Comparison of ENCODE assay signal across 19 cellular contexts in the genomic region with DNA sequence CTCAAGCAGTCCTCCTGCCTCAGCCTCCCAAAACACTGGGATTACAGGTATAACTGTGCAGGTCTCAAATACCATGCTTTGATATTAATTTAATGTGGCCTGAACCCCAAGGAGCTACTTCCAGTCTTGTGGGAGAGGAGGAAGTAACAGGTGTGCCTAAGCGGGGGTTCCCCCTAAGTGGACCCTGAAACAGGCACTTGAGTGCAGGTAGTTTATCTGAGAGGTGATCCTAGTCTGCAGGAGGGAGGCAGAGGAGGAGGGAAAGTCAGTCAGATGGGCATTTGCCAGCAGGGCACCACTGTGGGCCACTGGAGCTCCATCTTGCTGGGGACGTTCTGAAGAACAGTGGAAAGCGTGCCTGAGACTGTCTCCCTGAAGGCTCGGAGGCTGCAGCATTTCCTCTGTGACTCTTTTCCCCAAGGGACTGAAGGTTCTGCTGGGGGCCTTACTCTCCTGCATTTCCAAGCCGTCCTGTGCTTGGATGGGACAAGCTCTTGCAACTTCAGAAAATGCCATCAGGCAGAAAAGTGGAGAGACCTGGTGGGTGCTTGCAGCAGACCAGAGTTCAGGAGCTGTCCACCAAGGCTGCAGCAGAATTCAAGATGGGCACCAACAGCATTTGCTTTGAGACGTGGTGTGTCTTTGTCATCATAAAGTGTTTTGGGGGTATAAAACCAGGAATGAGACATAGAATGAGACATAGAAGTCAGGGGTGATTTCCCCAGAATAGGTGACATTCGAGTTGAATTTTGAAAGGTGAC. TPM values are rescaled to one million over a fixed set of nuclear protein-coding genes. Genes with fewer than 3 reads are reported as not detected.
DNase-seq lines count a peak whose midpoint lies in the region; TF ChIP-seq lines count a peak whose summit lies in the region.
"Had no signal": no experiment of that assay in that cellular context is flagged by ENCODE, and none has a peak within 500 bp of the region (broad histone marks: within the 10 kb centered on the region; RNA-seq: fewer than 3 reads in every experiment).

No MANE protein-coding gene starts in this region.

- H3K36me3 ChIP-seq in right atrium auricular region (no peaks in the 10 kb centered on the region), vagina (no peaks in the 10 kb centered on the region)

- DNase-seq in right atrium auricular region (ENCODE audit: low spot score) (peak; percentile 23), cardiac septum (ENCODE audit: low spot score) (no peak), vagina (ENCODE audit: extremely low spot score in 2 of 2) (peak; percentile 70 to 77), midbrain (lab: John Stamatoyannopoulos, UW) (no peak)
- no peak for DNase-seq in central memory CD4-positive, alpha-beta T cell
- DNase-seq: 8988T; ACHN; C1 segment of cervical spinal cord; Calu3; CD4-positive, alpha-beta memory T cell; COR-L47; DMS53; DMS79 treated with DMSO at 0.1 percent for 48 hours; GF-D8; H7; HCEC 1CT; HFFc6 had no signal

- no peak for TF ChIP-seq RAD21 in Ishikawa (IDR thresholded peaks at IDR 0.05; ENCODE audit: low read depth)

- H3K27ac ChIP-seq in right atrium auricular region (no peak overlapping the region), vagina (no peak overlapping the region)
- H3K27ac ChIP-seq: A549 had no signal

- intact Hi-C loops in cardiac septum (cut with DNase I), result no loop called here
- intact Hi-C loops in vagina (cut with DNase I), result no loop called here

- H3K4me1 ChIP-seq in right atrium auricular region (peaks cover 0 to 8% of the 10 kb centered on the region in 2 donors), vagina (peaks cover 2% of the 10 kb centered on the region)

- H3K4me3 ChIP-seq in right atrium auricular region (no peak overlapping the region), vagina (no peak overlapping the region)
- H3K4me3 ChIP-seq: A549 had no signal

- no peak for TF ChIP-seq EP300 in Ishikawa (IDR thresholded peaks at IDR 0.05; ENCODE audit: borderline replicate concordance)

- TF ChIP-seq CTCF in right atrium auricular region (IDR thresholded peaks at IDR 0.05), result no peak
- TF ChIP-seq CTCF in vagina (IDR thresholded peaks at IDR 0.05), result no peak

- TF ChIP-seq POLR2A in vagina (IDR thresholded peaks at IDR 0.05), result no peak

- H3K9me3 ChIP-seq in right atrium auricular region, result no peaks in the 10 kb centered on the region
- no peaks in the 10 kb centered on the region for H3K9me3 ChIP-seq in vagina
- H3K9me3 ChIP-seq: A549 had no signal

- H3K27me3 ChIP-seq in right atrium auricular region, result peaks cover 5 to 13% of the 10 kb centered on the region in 2 donors
- peaks cover 1% of the 10 kb centered on the region for H3K27me3 ChIP-seq in vagina

TF ChIP-seq in Ishikawa, 13 proteins besides CTCF, POLR2A, EP300 and RAD21:
- peak; percentile 56 for TF ChIP-seq REST (IDR thresholded peaks at IDR 0.05; ENCODE audit: low read depth)
- TF ChIP-seq TEAD4 (IDR thresholded peaks at IDR 0.05), result no peak
TF ChIP-seq in Ishikawa: peak in this region for 1.

RNA-seq across cellular contexts. Expression of gene DLGAP4, which starts 4.6 kb away (rescaled TPM):
- total RNA-seq in right atrium auricular region, result 10 to 100 TPM; 30.0 to 50.2 TPM
- total RNA-seq in cardiac septum, result 95.2 TPM
- total RNA-seq in vagina, result 77.3 TPM

Comparison
In these comparisons a context has a peak if more than half of its experiments do, and no peak if none do; other contexts are left out.
1. DNase-seq: peak in right atrium auricular region (single experiment) and vagina (2 of 2); none in cardiac septum (single experiment), central memory CD4-positive, alpha-beta T cell (single experiment) and midbrain (single experiment).